Comparison of ENCODE assay signal across 1 cellular context in genomic region chr5:133362438-133362837, GRCh38.
TF ChIP-seq lines count a peak whose summit lies in the region.

No MANE protein-coding gene starts in this region.

TF ChIP-seq in H1, 55 proteins besides CTCF, POLR2A, EP300 and RAD21 (continued from another document):
- no peak for TF ChIP-seq MAX (IDR thresholded peaks at IDR 0.05)
- no peak for TF ChIP-seq CTBP2 (IDR thresholded peaks at IDR 0.05; ENCODE audit: borderline replicate concordance, insufficient read depth, insufficient read length, low read length)
- TF ChIP-seq PHF8 (conservative IDR thresholded peaks at IDR 0.05; ENCODE audit: low read depth, low read length) = no peak
- TF ChIP-seq CHD7 (IDR thresholded peaks at IDR 0.05; ENCODE audit: insufficient replicate concordance, low read length) = no peak
